In genomic region chr15:96219681-96220080, GRCh38 we compare ENCODE assay signal across 28 cellular contexts.
"Had no signal": no experiment of that assay in that cellular context is flagged by ENCODE, and none has a peak within 500 bp of the region (broad histone marks: within the 10 kb centered on the region; RNA-seq: fewer than 3 reads in every experiment).

No MANE protein-coding gene starts in this region.

- H3K79me2 ChIP-seq: parathyroid adenoma had no signal

- ATAC-seq: psoas muscle; right cardiac atrium; right lobe of liver; stimulated activated effector memory CD8-positive, alpha-beta T cell treated with anti-CD3 and anti-CD28 coated beads, Interleukin-12 subunit alpha, Interleukin-12 subunit beta, amount 100 ng/mL, for 72 hours; stimulated activated naive B cell treated with anti-CD40 and anti-IgM and Interleukin-4, amounts not matched to agents 10 μg/mL and 1 μg/mL and 100 μg/mL, for 72 hours had no signal

- H3K4me2 ChIP-seq: neural progenitor cell had no signal

- H2AFZ ChIP-seq: neural progenitor cell, parathyroid adenoma had no signal

- H3K9me3 ChIP-seq: ovary, psoas muscle, right lobe of liver, sigmoid colon, stomach, thoracic aorta, thyroid gland, tibial nerve, upper lobe of left lung, vagina had no signal

- H3K9me3 Mint-ChIP-seq: nephron, neural progenitor cell had no signal

- H3K4me3 ChIP-seq: neural progenitor cell, ovary, psoas muscle, right lobe of liver, sigmoid colon, stomach, thoracic aorta, thyroid gland, tibial nerve, upper lobe of left lung, vagina had no signal

- H3K27ac Mint-ChIP-seq: neural progenitor cell; progenitor cell of endocrine pancreas; stimulated activated effector memory CD8-positive, alpha-beta T cell treated with anti-CD3 and anti-CD28 coated beads, Interleukin-12 subunit alpha, Interleukin-12 subunit beta, amount 100 ng/mL, for 72 hours; stimulated activated naive B cell treated with anti-CD40 and anti-IgM and Interleukin-4, amounts not matched to agents 10 μg/mL and 1 μg/mL and 100 μg/mL, for 72 hours; stimulated activated naive CD8-positive, alpha-beta T cell treated with anti-CD3 and anti-CD28 coated beads, Interleukin-15, Interleukin-2, amounts not matched to agents 100 ng/mL and 50 ng/mL, for 24 hours had no signal

- H3K36me3 Mint-ChIP-seq: stimulated activated effector memory CD8-positive, alpha-beta T cell treated with anti-CD3 and anti-CD28 coated beads, Interleukin-12 subunit alpha, Interleukin-12 subunit beta, amount 100 ng/mL, for 72 hours; stimulated activated naive B cell treated with anti-CD40 and anti-IgM and Interleukin-4, amounts not matched to agents 10 μg/mL and 1 μg/mL and 100 μg/mL, for 72 hours had no signal

- H3K4me3 Mint-ChIP-seq: nephron; neural progenitor cell; stimulated activated effector memory CD8-positive, alpha-beta T cell treated with anti-CD3 and anti-CD28 coated beads, Interleukin-12 subunit alpha, Interleukin-12 subunit beta, amount 100 ng/mL, for 72 hours; stimulated activated naive B cell treated with anti-CD40 and anti-IgM and Interleukin-4, amounts not matched to agents 10 μg/mL and 1 μg/mL and 100 μg/mL, for 72 hours; stimulated activated naive CD8-positive, alpha-beta T cell treated with anti-CD3 and anti-CD28 coated beads, Interleukin-15, Interleukin-2, amounts not matched to agents 100 ng/mL and 50 ng/mL, for 24 hours had no signal

- H3K36me3 ChIP-seq: neural progenitor cell, ovary, right lobe of liver, sigmoid colon, stomach, thoracic aorta, thyroid gland, tibial nerve, upper lobe of left lung, vagina had no signal

- FAIRE-seq: small intestine, urothelium cell line had no signal

- H3K27me3 Mint-ChIP-seq: stimulated activated naive B cell treated with anti-CD40 and anti-IgM and Interleukin-4, amounts not matched to agents 10 μg/mL and 1 μg/mL and 100 μg/mL, for 72 hours had no signal

- H3K9ac ChIP-seq: neural progenitor cell, parathyroid adenoma had no signal

- H3K4me1 ChIP-seq: neural progenitor cell, parathyroid adenoma, psoas muscle, right lobe of liver, sigmoid colon, stomach, thyroid gland, tibial nerve, upper lobe of left lung, vagina had no signal

- H3K27me3 ChIP-seq: neural progenitor cell, ovary, right lobe of liver, sigmoid colon, stomach, thyroid gland, tibial nerve, upper lobe of left lung, vagina had no signal

- H3K27ac ChIP-seq: neural progenitor cell, parathyroid adenoma, psoas muscle, right lobe of liver, sigmoid colon, stomach, thoracic aorta, thyroid gland, tibial nerve, upper lobe of left lung, vagina had no signal

- DNase-seq: occipital lobe; ovary; posterior cingulate gyrus; psoas muscle; right cardiac atrium; right lobe of liver; sigmoid colon; small intestine; stimulated activated CD4-positive, alpha-beta T cell treated with anti-CD3 and anti-CD28 coated beads, Interleukin-15, amount 100 ng/mL, for 24 hours; stimulated activated CD4-positive, alpha-beta T cell treated with anti-CD3 and anti-CD28 coated beads, Interleukin-2, amount 100 ng/mL, for 24 hours; stimulated activated CD4-positive, alpha-beta T cell treated with anti-CD3 and anti-CD28 coated beads, Interleukin-2, amount 100 ng/mL, for 48 hours; stimulated activated CD4-positive, alpha-beta T cell treated with anti-CD3 and anti-CD28 coated beads, Interleukin-4, amount 100 ng/mL, for 24 hours; stimulated activated naive B cell treated with anti-CD40 and anti-IgM and Interleukin-4, amounts not matched to agents 10 μg/mL and 1 μg/mL and 100 μg/mL, for 72 hours; stimulated activated naive CD4-positive, alpha-beta T cell treated with Interleukin-2 at 50 U/mL for 16 hours; stomach; thyroid gland; trophoblast cell; upper lobe of left lung had no signal

- H3K4me1 Mint-ChIP-seq: neural progenitor cell; stimulated activated effector memory CD8-positive, alpha-beta T cell treated with anti-CD3 and anti-CD28 coated beads, Interleukin-12 subunit alpha, Interleukin-12 subunit beta, amount 100 ng/mL, for 72 hours; stimulated activated naive B cell treated with anti-CD40 and anti-IgM and Interleukin-4, amounts not matched to agents 10 μg/mL and 1 μg/mL and 100 μg/mL, for 72 hours had no signal
